ENCODE assay signal across 15 cellular contexts in the genomic region with DNA sequence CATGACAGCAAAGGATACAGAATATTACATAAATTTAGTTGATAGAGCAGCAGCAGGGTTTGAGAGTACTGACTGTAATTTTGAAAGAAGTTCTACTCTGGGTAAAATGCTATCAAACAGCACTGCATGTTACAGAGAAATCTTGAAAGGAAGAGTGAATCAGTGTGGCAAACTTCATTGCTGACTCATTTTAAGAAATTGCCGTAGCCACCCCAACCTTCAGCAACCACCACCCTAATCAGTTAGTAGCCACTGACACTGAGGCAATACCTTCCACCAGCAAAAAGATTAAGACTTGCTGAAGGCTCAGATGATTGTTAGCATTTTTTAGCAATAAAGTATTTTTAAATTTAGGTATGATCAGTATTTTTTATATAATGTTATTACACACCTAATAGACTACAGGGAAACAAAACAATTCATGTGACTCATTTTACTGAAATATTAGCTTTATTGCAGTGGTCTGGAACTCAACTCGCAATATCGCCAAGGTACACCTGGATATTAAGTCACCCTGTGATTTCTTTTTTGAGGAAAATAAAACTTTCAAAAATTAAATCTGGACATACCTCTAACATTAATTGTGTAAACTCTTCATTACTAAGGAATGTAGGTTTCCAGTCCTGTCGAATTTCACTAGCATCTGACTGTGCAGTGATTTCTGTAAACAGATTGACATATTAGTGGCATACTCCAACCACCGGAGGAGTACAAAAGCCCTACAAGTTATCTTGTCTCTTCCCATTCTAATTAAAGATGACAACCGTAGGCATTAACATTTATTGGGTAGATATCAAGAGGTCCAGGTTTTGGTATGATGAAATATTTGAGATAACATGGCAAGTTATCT.
DNase-seq lines count a peak whose midpoint lies in the region; ATAC-seq and TF ChIP-seq lines count a peak whose summit lies in the region.
"Had no signal": no experiment of that assay in that cellular context is flagged by ENCODE, and none has a peak within 500 bp of the region (broad histone marks: within the 10 kb centered on the region; RNA-seq: fewer than 3 reads in every experiment).

No MANE protein-coding gene starts in this region.

- H3K9ac ChIP-seq in GM23248, result no peak overlapping the region

- peaks cover 28% of the 10 kb centered on the region for H3K36me3 ChIP-seq in GM23248 (ENCODE audit: low read depth)
- peaks cover 8 to 46% (median 16%) of the 10 kb centered on the region in 4 donors for H3K36me3 ChIP-seq in upper lobe of left lung

- H4K20me1 ChIP-seq in GM23248 (ENCODE audit: insufficient read depth), result no peaks in the 10 kb centered on the region

- in situ Hi-C loops in GM23248 (cut with MboI), result no loop called here

- H3K27me3 ChIP-seq in GM23248 (replicated peaks; ENCODE audit: insufficient read depth), result no peaks in the 10 kb centered on the region
- no peaks in the 10 kb centered on the region for H3K27me3 ChIP-seq in upper lobe of left lung
- H3K27me3 ChIP-seq: ovary had no signal

- no peaks in the 10 kb centered on the region for H3K9me2 ChIP-seq in GM23248 (ENCODE audit: insufficient read depth)

- H3K4me3 Mint-ChIP-seq in activated T-helper 17 cell treated with anti-CD3 and anti-CD28 coated beads, Interleukin-2, amount 50 U/mL, for 72 hours, result no peak overlapping the region
- H3K4me3 Mint-ChIP-seq: activated naive CD4-positive, alpha-beta T cell treated with anti-CD3 and anti-CD28 coated beads, Interleukin-2, amount 50 U/mL, for 24 hours had no signal

- H2AFZ ChIP-seq in GM23248, result no peak overlapping the region

- no peaks in the 10 kb centered on the region for H3K9me3 ChIP-seq in GM23248 (ENCODE audit: low read depth)
- no peaks in the 10 kb centered on the region for H3K9me3 ChIP-seq in upper lobe of left lung
- H3K9me3 ChIP-seq: ovary had no signal

- peak overlapping the region; percentile 12; the same call in 1 of the 2 replicates for H3K4me3 ChIP-seq in GM23248
- H3K4me3 ChIP-seq in fibroblast of the aortic adventitia (ENCODE audit: low read depth, low read length), result no peak overlapping the region
- no peak overlapping the region for H3K4me3 ChIP-seq in upper lobe of left lung
- H3K4me3 ChIP-seq: ovary had no signal

- peaks cover 32% of the 10 kb centered on the region for H3K4me1 ChIP-seq in GM23248 (ENCODE audit: insufficient read depth)
- no peaks in the 10 kb centered on the region for H3K4me1 ChIP-seq in upper lobe of left lung

- TF ChIP-seq EP300 in upper lobe of left lung (IDR thresholded peaks at IDR 0.05), result no peak

- DNase-seq in AG08395 (ENCODE audit: low spot score) (peak; percentile 32), GM23248 (peak; percentile 84), fibroblast of the aortic adventitia (ENCODE audit: low read depth) (peak; percentile 80), HuH-7 (ENCODE audit: low spot score) (no peak), upper lobe of left lung (no peak), mesenteric fat pad (ENCODE audit: low spot score) (no peak), NCI-H187 (lab: John Stamatoyannopoulos, UW) (no peak)
- DNase-seq: GOT3, hypothalamus, mesendoderm, NCI-H1694 treated with DMSO at 0.1 percent for 48 hours, NCI-H774, ovary had no signal

- ATAC-seq in activated T-helper 17 cell treated with anti-CD3 and anti-CD28 coated beads, Interleukin-2, amount 50 U/mL, for 72 hours (replicated peaks), result peak; percentile 94
- no peak for ATAC-seq in upper lobe of left lung (ENCODE audit: low FRiP score in 2 of 2)

- peak overlapping the region; percentile 55 for H3K4me2 ChIP-seq in GM23248 (ENCODE audit: unreplicated experiment)

- H3K27ac ChIP-seq in GM23248 (peak overlapping the region; percentile 60), upper lobe of left lung (no peak overlapping the region)
- H3K27ac ChIP-seq: ovary had no signal

- H3K4me1 Mint-ChIP-seq in activated T-helper 17 cell treated with anti-CD3 and anti-CD28 coated beads, Interleukin-2, amount 50 U/mL, for 72 hours, result peaks cover 11% of the 10 kb centered on the region
- H3K4me1 Mint-ChIP-seq: activated naive CD4-positive, alpha-beta T cell treated with anti-CD3 and anti-CD28 coated beads, Interleukin-2, amount 50 U/mL, for 24 hours had no signal

- TF ChIP-seq CTCF in fibroblast of the aortic adventitia (IDR thresholded peaks at IDR 0.05; ENCODE audit: insufficient read depth, low read length), result no peak
- TF ChIP-seq CTCF in upper lobe of left lung (IDR thresholded peaks at IDR 0.05), result no peak

- H3K9me3 Mint-ChIP-seq in activated T-helper 17 cell treated with anti-CD3 and anti-CD28 coated beads, Interleukin-2, amount 50 U/mL, for 72 hours, result no peaks in the 10 kb centered on the region

- 50 to 53% methylated on average over 6 of the region's 6 CpGs for WGBS in GM23248 (ENCODE audit: low coverage in 1 of 2, low lambda C conversion rate in 2 of 2, missing lambda C conversion rate in 2 of 2), 2 experiments
- WGBS in upper lobe of left lung, 2 donors, result 91 to 96% methylated on average over 6 of the region's 6 CpGs

- no peak for TF ChIP-seq POLR2A in upper lobe of left lung (IDR thresholded peaks at IDR 0.05)

- H3K36me3 Mint-ChIP-seq in activated T-helper 17 cell treated with anti-CD3 and anti-CD28 coated beads, Interleukin-2, amount 50 U/mL, for 72 hours (ENCODE audit: low read depth), result peaks cover 53% of the 10 kb centered on the region

- H3K27me3 Mint-ChIP-seq in activated T-helper 17 cell treated with anti-CD3 and anti-CD28 coated beads, Interleukin-2, amount 50 U/mL, for 72 hours, result no peaks in the 10 kb centered on the region
- H3K27me3 Mint-ChIP-seq: activated naive CD4-positive, alpha-beta T cell treated with anti-CD3 and anti-CD28 coated beads, Interleukin-2, amount 50 U/mL, for 24 hours had no signal

- H3K27ac Mint-ChIP-seq in activated T-helper 17 cell treated with anti-CD3 and anti-CD28 coated beads, Interleukin-2, amount 50 U/mL, for 72 hours, result no peak overlapping the region
- H3K27ac Mint-ChIP-seq: activated naive CD4-positive, alpha-beta T cell treated with anti-CD3 and anti-CD28 coated beads, Interleukin-2, amount 50 U/mL, for 24 hours had no signal

- peaks cover 53% of the 10 kb centered on the region for H3F3A ChIP-seq in GM23248 (ENCODE audit: insufficient read depth)

- no peaks in the 10 kb centered on the region for H3K79me2 ChIP-seq in GM23248 (ENCODE audit: insufficient read depth)

Comparison
In these comparisons a context has a peak if more than half of its experiments do, and no peak if none do; other contexts are left out.
1. DNase-seq: peak in AG08395 (single experiment), GM23248 (single experiment) and fibroblast of the aortic adventitia (single experiment); none in HuH-7 (single experiment), upper lobe of left lung (0 of 2), mesenteric fat pad (single experiment) and NCI-H187 (0 of 2).